26 cellular contexts compared by ENCODE assay signal in genomic region chr1:222833484-222833883, GRCh38.
"Had no signal": no experiment of that assay in that cellular context is flagged by ENCODE, and none has a peak within 500 bp of the region (broad histone marks: within the 10 kb centered on the region; RNA-seq: fewer than 3 reads in every experiment).

No MANE protein-coding gene starts in this region.

- H3K27ac ChIP-seq: left ventricle myocardium inferior, pancreas, prostate gland, skin epidermis, spleen, suprapubic skin, thoracic aorta, tibial artery, upper lobe of right lung had no signal

- H3K9me3 ChIP-seq: left ventricle myocardium inferior, pancreas, prostate gland, spleen, suprapubic skin, thoracic aorta, tibial artery, upper lobe of right lung had no signal

- H3K27me3 Mint-ChIP-seq: naive thymus-derived CD8-positive, alpha-beta T cell had no signal

- H3K27ac Mint-ChIP-seq: immature natural killer cell; nephron; stimulated activated effector memory CD8-positive, alpha-beta T cell treated with anti-CD3 and anti-CD28 coated beads, Interleukin-12 subunit alpha, Interleukin-12 subunit beta, amount 100 ng/mL, for 72 hours had no signal

- ATAC-seq: naive thymus-derived CD8-positive, alpha-beta T cell; pancreas; right cardiac atrium; sciatic nerve; stimulated activated effector memory CD8-positive, alpha-beta T cell treated with anti-CD3 and anti-CD28 coated beads, Interleukin-12 subunit alpha, Interleukin-12 subunit beta, amount 100 ng/mL, for 72 hours; upper lobe of right lung had no signal

- H3K36me3 ChIP-seq: left ventricle myocardium inferior, pancreas, prostate gland, suprapubic skin, thoracic aorta, tibial artery, upper lobe of right lung had no signal

- DNase-seq: hippocampal formation; immature natural killer cell; kidney; left ventricle myocardium inferior; naive thymus-derived CD8-positive, alpha-beta T cell; nucleus accumbens; pancreas; posterior cingulate gyrus; retina; right cardiac atrium; spleen; stimulated activated CD4-positive, alpha-beta T cell treated with anti-CD3 and anti-CD28 coated beads, Interleukin-4, amount 100 ng/mL, for 24 hours; stimulated activated naive CD4-positive, alpha-beta T cell treated with Interleukin-2 at 50 U/mL for 16 hours; tibial artery; trophoblast cell; upper lobe of right lung had no signal

- FAIRE-seq: kidney, pancreas, urothelium cell line had no signal

- H3K9me3 Mint-ChIP-seq: immature natural killer cell; naive thymus-derived CD8-positive, alpha-beta T cell; nephron; neural crest cell; stimulated activated effector memory CD8-positive, alpha-beta T cell treated with anti-CD3 and anti-CD28 coated beads, Interleukin-12 subunit alpha, Interleukin-12 subunit beta, amount 100 ng/mL, for 72 hours had no signal

- H3K4me3 ChIP-seq: left ventricle myocardium inferior, lung, pancreas, prostate gland, skin epidermis, spleen, suprapubic skin, thoracic aorta, tibial artery, upper lobe of right lung had no signal

- H3K4me1 Mint-ChIP-seq: immature natural killer cell; stimulated activated effector memory CD8-positive, alpha-beta T cell treated with anti-CD3 and anti-CD28 coated beads, Interleukin-12 subunit alpha, Interleukin-12 subunit beta, amount 100 ng/mL, for 72 hours had no signal

- H3K4me3 Mint-ChIP-seq: immature natural killer cell; naive thymus-derived CD8-positive, alpha-beta T cell; nephron; neural crest cell; stimulated activated effector memory CD8-positive, alpha-beta T cell treated with anti-CD3 and anti-CD28 coated beads, Interleukin-12 subunit alpha, Interleukin-12 subunit beta, amount 100 ng/mL, for 72 hours had no signal

- H3K36me3 Mint-ChIP-seq: immature natural killer cell; stimulated activated effector memory CD8-positive, alpha-beta T cell treated with anti-CD3 and anti-CD28 coated beads, Interleukin-12 subunit alpha, Interleukin-12 subunit beta, amount 100 ng/mL, for 72 hours had no signal

- H3K4me1 ChIP-seq: prostate gland, tibial artery, upper lobe of right lung had no signal
